8 cellular contexts compared by ENCODE assay signal in genomic region chr15:92831459-92832229, GRCh38.
DNase-seq lines count a peak whose midpoint lies in the region; ATAC-seq and TF ChIP-seq lines count a peak whose summit lies in the region.

No MANE protein-coding gene starts in this region.

- intact Hi-C loops in ovary (cut with DNase I) = loop anchor here in 2 of 4 donors (2.0 to 5.0 kb wide), 3 partner anchors 46 to 76 kb away; no protein-coding TSS in a partner anchor
- intact Hi-C loops in thyroid gland (cut with DNase I) = no loop called here

- H3K9ac ChIP-seq in SK-N-MC (ENCODE audit: insufficient read length) = peak overlapping the region; percentile 71

- peaks cover 58% of the 10 kb centered on the region for H3K4me1 Mint-ChIP-seq in activated naive CD4-positive, alpha-beta T cell treated with anti-CD3 and anti-CD28 coated beads, Interleukin-2, amount 50 U/mL, for 24 hours

- DNase-seq in NCI-H1048 (lab: John Stamatoyannopoulos, UW) (peak; percentile 89), SK-N-MC (ENCODE audit: low read depth, low spot score) (peak; percentile 97), glomerular visceral epithelial cell (ENCODE audit: extremely low spot score) (peak; percentile 97), ovary (peak; percentile 87 to 94 (median 92)), thyroid gland (peak; percentile 97 to 99)

- peak overlapping the region; percentile 39 for H3K4me3 ChIP-seq in GM08714 (ENCODE audit: low read length)
- H3K4me3 ChIP-seq in SK-N-MC = peak overlapping the region; percentile 71
- peak overlapping the region; percentile 29 for H3K4me3 ChIP-seq in ovary
- H3K4me3 ChIP-seq in thyroid gland (replicated peaks in 1 of 3) = no peak overlapping the region

- H3K27ac Mint-ChIP-seq in activated naive CD4-positive, alpha-beta T cell treated with anti-CD3 and anti-CD28 coated beads, Interleukin-2, amount 50 U/mL, for 24 hours = peak overlapping the region; percentile 99

- H3K27ac ChIP-seq in SK-N-MC (peak overlapping the region; percentile 97), ovary (peak overlapping the region; percentile 62 to 86), thyroid gland (peak overlapping the region; percentile 95 to 99 (median 98))

- H3K4me3 Mint-ChIP-seq in activated naive CD4-positive, alpha-beta T cell treated with anti-CD3 and anti-CD28 coated beads, Interleukin-2, amount 50 U/mL, for 24 hours = peak overlapping the region; percentile 77

- H3K36me3 ChIP-seq in SK-N-MC (ENCODE audit: insufficient read depth, low read length) = no peaks in the 10 kb centered on the region
- no peaks in the 10 kb centered on the region for H3K36me3 ChIP-seq in ovary
- H3K36me3 ChIP-seq in thyroid gland = no peaks in the 10 kb centered on the region

- no peaks in the 10 kb centered on the region for H3K9me3 Mint-ChIP-seq in activated naive CD4-positive, alpha-beta T cell treated with anti-CD3 and anti-CD28 coated beads, Interleukin-2, amount 50 U/mL, for 24 hours

- peaks cover 16% of the 10 kb centered on the region for H3K4me1 ChIP-seq in ovary (ENCODE audit: insufficient read depth)
- peaks cover 39 to 45% of the 10 kb centered on the region in 2 donors for H3K4me1 ChIP-seq in thyroid gland

- peak; percentile 97 for ATAC-seq in HG02588 (IDR thresholded peaks at IDR 0.05; ENCODE audit: unreplicated experiment)

- no peaks in the 10 kb centered on the region for H3K36me3 Mint-ChIP-seq in activated naive CD4-positive, alpha-beta T cell treated with anti-CD3 and anti-CD28 coated beads, Interleukin-2, amount 50 U/mL, for 24 hours

- H3K9me3 ChIP-seq in SK-N-MC (ENCODE audit: low read depth, low read length) (no peaks in the 10 kb centered on the region), ovary (no peaks in the 10 kb centered on the region), thyroid gland (no peaks in the 10 kb centered on the region)

- peak; percentile 43 for TF ChIP-seq EP300 in ovary (IDR thresholded peaks at IDR 0.05)

- TF ChIP-seq POLR2A in ovary (IDR thresholded peaks at IDR 0.05) = peak; percentile 75
- peak in 1 of 2 donors; percentile 96 for TF ChIP-seq POLR2A in thyroid gland (IDR thresholded peaks at IDR 0.05)

- no peaks in the 10 kb centered on the region for H3K27me3 Mint-ChIP-seq in activated naive CD4-positive, alpha-beta T cell treated with anti-CD3 and anti-CD28 coated beads, Interleukin-2, amount 50 U/mL, for 24 hours

- whole genome bisulfite sequencing in ovary, 3 donors = 0% methylated on average over 12 of the region's 12 CpGs
- 0 to 1% methylated on average over 3 to 12 of the region's 12 CpGs for WGBS in thyroid gland, 2 donors

- TF ChIP-seq CTCF in ovary (IDR thresholded peaks at IDR 0.05) (no peak), thyroid gland (IDR thresholded peaks at IDR 0.05) (no peak)

- H3K27me3 ChIP-seq in ovary = no peaks in the 10 kb centered on the region
- no peaks in the 10 kb centered on the region for H3K27me3 ChIP-seq in thyroid gland

Comparison
In these comparisons a context has a peak if more than half of its experiments do, and no peak if none do; other contexts are left out.
1. H3K4me3 ChIP-seq: peak in GM08714 (single experiment), SK-N-MC (single experiment) and ovary (single experiment); none in thyroid gland (0 of 3).
2. Peak in every context shown above with its lines, with median percentiles within 50 percentile points of each other: DNase-seq and H3K27ac ChIP-seq.